9 cellular contexts compared by ENCODE assay signal in the genomic region with DNA sequence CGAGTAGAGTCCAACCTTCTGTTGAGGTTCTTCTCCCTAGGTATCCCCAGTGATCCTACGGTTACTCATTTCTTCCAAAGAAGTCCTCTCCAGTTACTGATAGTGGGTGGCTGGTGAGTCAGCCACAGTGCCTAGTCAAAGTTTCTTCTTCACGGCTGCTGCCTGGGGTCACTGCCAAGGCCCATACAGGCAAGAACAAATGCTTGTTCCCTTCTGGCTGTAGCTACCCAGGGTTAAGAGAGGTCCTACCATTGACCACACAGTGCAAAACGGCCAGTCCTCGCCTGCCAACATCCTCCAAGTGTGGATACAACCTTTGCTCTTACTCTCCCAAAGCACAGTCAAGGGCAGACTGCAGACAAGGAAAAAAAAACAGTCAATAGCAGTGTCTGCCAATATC. TPM values are rescaled to one million over a fixed set of nuclear protein-coding genes. Genes with fewer than 3 reads are reported as not detected.
A peak's percentile ranks its signal among the peaks of the same experiment; 100 is the strongest.
DNase-seq lines count a peak whose midpoint lies in the region; ATAC-seq and TF ChIP-seq lines count a peak whose summit lies in the region.
"Had no signal": no experiment of that assay in that cellular context is flagged by ENCODE, and none has a peak within 500 bp of the region (broad histone marks: within the 10 kb centered on the region; RNA-seq: fewer than 3 reads in every experiment).

No MANE protein-coding gene starts in this region.

- H3K27me3 ChIP-seq in aorta (ENCODE audit: control insufficient read depth in 1 of 2, insufficient read depth in 2 of 2, low read length in 1 of 2) = no peaks in the 10 kb centered on the region

- WGBS in aorta, 2 donors = 24 to 25% methylated on average over 5 of the region's 5 CpGs

- H3K4me1 Mint-ChIP-seq in progenitor cell of endocrine pancreas (ENCODE audit: low read depth) = peaks cover 16% of the 10 kb centered on the region

- ATAC-seq in aorta (ENCODE audit: low FRiP score) = peak; percentile 25

- H3K27ac Mint-ChIP-seq in progenitor cell of endocrine pancreas = no peak overlapping the region

- no peaks in the 10 kb centered on the region for H3K36me3 ChIP-seq in aorta (ENCODE audit: control insufficient read depth in 1 of 2, insufficient read depth in 2 of 2, low read length in 1 of 2)
- H3K36me3 ChIP-seq: neutrophil had no signal

- peaks cover 2% of the 10 kb centered on the region for H3K27me3 Mint-ChIP-seq in progenitor cell of endocrine pancreas

- TF ChIP-seq CTCF in progenitor cell of endocrine pancreas (IDR thresholded peaks at IDR 0.05; ENCODE audit: unreplicated experiment) = no peak

- no peak overlapping the region for H3K4me3 ChIP-seq in aorta (ENCODE audit: low read length in 2 of 2)

- intact Hi-C loops in aorta (cut with DNase I) = loop anchor here (5.0 to 10.0 kb wide), 3 partner anchors 65 to 558 kb away; partner anchors contain the start of gene EPB41L5 (in 1 of the 2)

- DNase-seq in activated naive CD4-positive, alpha-beta T cell treated with Interleukin-2 at 50 U/mL for 16 hours = peak; percentile 42
- DNase-seq in activated naive CD4-positive, alpha-beta T cell (lab: John Stamatoyannopoulos, UW) = no peak
- DNase-seq in cerebellar cortex (ENCODE audit: low spot score) (peak; percentile 34), occipital lobe (lab: John Stamatoyannopoulos, UW) (peak; percentile 37), aorta (peak; percentile 79 to 83), progenitor cell of endocrine pancreas (ENCODE audit: low spot score, unreplicated experiment) (no peak), NCI-H69 (lab: John Stamatoyannopoulos, UW) (no peak), NCI-H128 (lab: John Stamatoyannopoulos, UW; ENCODE audit: unreplicated experiment) (no peak)

- H3K4me3 Mint-ChIP-seq in progenitor cell of endocrine pancreas (ENCODE audit: low read depth) = no peak overlapping the region

- H3K27ac ChIP-seq in aorta (ENCODE audit: low read depth in 1 of 2, low read length in 2 of 2) = no peak overlapping the region
- H3K27ac ChIP-seq: neutrophil had no signal

- no peaks in the 10 kb centered on the region for H3K9me3 ChIP-seq in aorta (ENCODE audit: control insufficient read depth, low read length)
- H3K9me3 ChIP-seq: neutrophil had no signal

- H3K9me3 Mint-ChIP-seq in progenitor cell of endocrine pancreas (ENCODE audit: low read depth) = no peaks in the 10 kb centered on the region

- H3K36me3 Mint-ChIP-seq in progenitor cell of endocrine pancreas (ENCODE audit: insufficient read depth) = no peaks in the 10 kb centered on the region

- H3K4me1 ChIP-seq in aorta (ENCODE audit: control insufficient read depth in 1 of 2, insufficient read depth in 2 of 2, low read length in 2 of 2) = peaks cover 0 to 4% of the 10 kb centered on the region in 2 donors

RNA-seq across cellular contexts. Expression of gene PTPN4, which starts 2.9 kb away (rescaled TPM):
- total RNA-seq in occipital lobe = 191 TPM
- total RNA-seq in aorta = 10 to 100 TPM; 20.4 to 39.0 TPM
- polyA plus RNA-seq in aorta = 1 to 10 TPM; 2.1 to 2.7 TPM
- 54.2 and 59.1 TPM in 2 replicates for total RNA-seq in progenitor cell of endocrine pancreas

Comparison
In these comparisons a context has a peak if more than half of its experiments do, and no peak if none do; other contexts are left out.
1. DNase-seq: peak in activated naive CD4-positive, alpha-beta T cell treated with Interleukin-2 at 50 U/mL for 16 hours (single experiment), cerebellar cortex (single experiment), occipital lobe (single experiment) and aorta (2 of 2); none in activated naive CD4-positive, alpha-beta T cell (0 of 4), progenitor cell of endocrine pancreas (single experiment), NCI-H69 (single experiment) and NCI-H128 (single experiment).